In the genomic region with DNA sequence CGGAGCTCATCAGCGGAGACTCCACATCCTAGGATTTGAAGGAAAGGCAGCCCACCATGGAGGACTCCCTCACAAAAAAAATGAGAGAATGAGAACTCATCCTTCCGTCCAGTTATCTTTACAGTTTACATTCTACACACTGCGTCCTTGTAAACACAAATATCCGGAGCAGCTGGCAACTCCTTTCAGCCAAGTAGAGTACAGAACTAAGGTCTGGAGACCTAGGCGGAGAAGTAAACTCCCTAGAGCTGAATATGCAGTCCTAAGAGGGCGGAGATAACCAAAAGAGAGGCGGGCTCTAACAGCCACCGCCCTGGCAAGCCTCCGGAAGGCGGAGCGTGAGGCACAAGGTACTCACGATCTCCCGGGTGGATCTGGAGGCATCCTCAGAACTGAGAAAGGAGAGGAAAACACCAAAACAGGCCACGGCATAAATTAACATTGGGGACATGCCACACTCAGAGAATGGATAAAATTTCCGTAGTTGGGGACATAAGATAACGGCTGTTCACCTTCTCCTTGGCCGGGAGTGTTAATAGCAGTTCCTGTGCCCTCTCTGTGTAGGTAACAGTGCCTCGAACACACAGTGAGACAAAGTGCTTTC, we compare ENCODE assay signal across 8 cellular contexts. TPM values are rescaled to one million over a fixed set of nuclear protein-coding genes. Genes with fewer than 3 reads are reported as not detected.
A peak's percentile ranks its signal among the peaks of the same experiment; 100 is the strongest.
DNase-seq lines count a peak whose midpoint lies in the region; ATAC-seq and TF ChIP-seq lines count a peak whose summit lies in the region.

No MANE protein-coding gene starts in this region.

- ATAC-seq in HG03196 (IDR thresholded peaks at IDR 0.05; ENCODE audit: unreplicated experiment), result peak; percentile 11
- no peak for ATAC-seq in HG02840 (IDR thresholded peaks at IDR 0.05; ENCODE audit: low FRiP score, unreplicated experiment)

- TF ChIP-seq CTCF in AG10803 (conservative IDR thresholded peaks at IDR 0.05; ENCODE audit: low read length), result no peak

- H3K4me3 ChIP-seq in AG10803 (ENCODE audit: low read length), result peak overlapping the region; percentile 76

- POLR2A ChIA-PET in activated CD4-positive, alpha-beta memory T cell treated with anti-CD3 and anti-CD28 coated beads, Interleukin-2, amount 10 ng/mL, durations not matched to agents 7 days and 5 days (lab: Charles Lee), result interaction anchor here (0.7 to 7.8 kb wide), 28 partner anchors 8 to 1542 kb away, joined by 3 to 188 read pairs (median 6); a partner anchor contains a TSS

- CTCF ChIA-PET in activated CD4-positive, alpha-beta memory T cell treated with anti-CD3 and anti-CD28 coated beads, Interleukin-2, amount 10 ng/mL, durations not matched to agents 7 days and 5 days (lab: Charles Lee), result interaction anchor here (0.6 to 7.1 kb wide), 10 partner anchors 10 to 674 kb away, joined by 3 to 109 read pairs (median 4); a partner anchor contains a TSS

- peaks cover 5% of the 10 kb centered on the region for H3K36me3 Mint-ChIP-seq in activated CD4-positive, alpha-beta memory T cell treated with anti-CD3 and anti-CD28 coated beads, Interleukin-2, amount 10 ng/mL, durations not matched to agents 7 days and 5 days (ENCODE audit: low read depth)

- DNase-seq in AG10803 (ENCODE audit: low read depth), result peak; percentile 79
- peak; percentile 89 for DNase-seq in NCI-H82 (lab: John Stamatoyannopoulos, UW)
- DNase-seq in activated CD4-positive, alpha-beta memory T cell treated with anti-CD3 and anti-CD28 coated beads, Interleukin-2, amount 10 ng/mL, durations not matched to agents 7 days and 5 days, result peak; percentile 87
- DNase-seq in ecto neural progenitor cell (ENCODE audit: low spot score), result peak; percentile 77
- DNase-seq in medulla oblongata (ENCODE audit: extremely low spot score), result peak; percentile 90
- peak; percentile 59 for DNase-seq in stimulated activated CD8-positive, alpha-beta memory T cell treated with anti-CD3 and anti-CD28 coated beads, Interleukin-12 subunit alpha, Interleukin-12 subunit beta, amount 100 ng/mL, for 1 hour (ENCODE audit: low read depth)

- H3K4me3 Mint-ChIP-seq in activated CD4-positive, alpha-beta memory T cell treated with anti-CD3 and anti-CD28 coated beads, Interleukin-2, amount 10 ng/mL, durations not matched to agents 7 days and 5 days, result peak overlapping the region; percentile 92

- H3K27me3 Mint-ChIP-seq in activated CD4-positive, alpha-beta memory T cell treated with anti-CD3 and anti-CD28 coated beads, Interleukin-2, amount 10 ng/mL, durations not matched to agents 7 days and 5 days, result no peaks in the 10 kb centered on the region

- peaks cover 38% of the 10 kb centered on the region for H3K4me1 Mint-ChIP-seq in activated CD4-positive, alpha-beta memory T cell treated with anti-CD3 and anti-CD28 coated beads, Interleukin-2, amount 10 ng/mL, durations not matched to agents 7 days and 5 days

- peak overlapping the region; percentile 99 for H3K27ac Mint-ChIP-seq in activated CD4-positive, alpha-beta memory T cell treated with anti-CD3 and anti-CD28 coated beads, Interleukin-2, amount 10 ng/mL, durations not matched to agents 7 days and 5 days

- no peaks in the 10 kb centered on the region for H3K9me3 Mint-ChIP-seq in activated CD4-positive, alpha-beta memory T cell treated with anti-CD3 and anti-CD28 coated beads, Interleukin-2, amount 10 ng/mL, durations not matched to agents 7 days and 5 days

RNA-seq across cellular contexts. Expression of a gene that starts 1.0 kb away (rescaled TPM):
- 10 to 100 TPM; 95.8 to 96.1 TPM for total RNA-seq in activated CD4-positive, alpha-beta memory T cell treated with anti-CD3 and anti-CD28 coated beads, Interleukin-2, amount 10 ng/mL, durations not matched to agents 7 days and 5 days
